Comparison of ENCODE assay signal across 16 cellular contexts in the genomic region with DNA sequence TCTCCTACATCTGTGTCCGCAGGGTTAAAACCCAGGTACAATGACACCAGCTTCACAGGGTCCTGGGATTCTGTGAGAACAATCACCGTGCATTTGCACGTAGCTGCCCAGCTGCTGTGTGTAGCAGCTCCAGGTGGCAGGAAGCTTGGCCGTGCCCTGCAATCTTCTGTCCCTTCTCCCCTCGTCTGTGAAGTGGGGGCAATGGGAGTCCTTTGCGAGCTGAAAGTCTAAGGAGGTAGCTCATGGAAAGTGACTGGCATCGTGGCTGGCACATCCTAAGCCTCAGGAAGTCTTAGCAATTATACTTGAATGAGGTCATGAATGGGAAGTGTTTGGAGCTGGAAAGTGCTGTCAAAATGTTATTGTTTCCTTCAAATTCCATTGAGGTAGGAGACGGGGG.
A peak's percentile ranks its signal among the peaks of the same experiment; 100 is the strongest.
DNase-seq lines count a peak whose midpoint lies in the region; ATAC-seq and TF ChIP-seq lines count a peak whose summit lies in the region.
"Had no signal": no experiment of that assay in that cellular context is flagged by ENCODE, and none has a peak within 500 bp of the region (broad histone marks: within the 10 kb centered on the region; RNA-seq: fewer than 3 reads in every experiment).

No MANE protein-coding gene starts in this region.

- peak; percentile 14 for ATAC-seq in thoracic aorta (ENCODE audit: insufficient number of reproducible peaks, low FRiP score, low read depth)
- ATAC-seq: CD8-positive, alpha-beta T cell; HCT116 had no signal

- intact Hi-C loops in ascending aorta (cut with DNase I) (loop anchor here (5.0 kb wide), 1 partner anchor 51 kb away; no protein-coding TSS in a partner anchor), sigmoid colon (cut with DNase I) (loop anchor here (5.0 kb wide), 1 partner anchor 49 kb away; no protein-coding TSS in a partner anchor), A673 (cut with micrococcal nuclease; ENCODE audit: unreplicated experiment) (no loop called here)

- POLR2A ChIA-PET in A673 (lab: Charles Lee; ENCODE audit: low non-redundant PET): no interaction called here

- H3K4me1 ChIP-seq in ascending aorta: peaks cover 26 to 38% of the 10 kb centered on the region in 2 donors
- H3K4me1 ChIP-seq in sigmoid colon: peaks cover 0 to 44% (median 35%) of the 10 kb centered on the region in 4 donors
- H3K4me1 ChIP-seq in thoracic aorta (ENCODE audit: control insufficient read depth in 1 of 2, low read depth in 2 of 2): peaks cover 26 to 76% of the 10 kb centered on the region in 2 donors
- H3K4me1 ChIP-seq in A673 (ENCODE audit: insufficient read depth, low read length, poor library complexity, severe bottlenecking): no peaks in the 10 kb centered on the region
- H3K4me1 ChIP-seq: BLaER1 treated with 17β-estradiol and CSF1 and Interleukin-3, amounts not matched to agents 10 nM and 100 nM had no signal

- H3K36me3 ChIP-seq in ascending aorta: no peaks in the 10 kb centered on the region
- no peaks in the 10 kb centered on the region for H3K36me3 ChIP-seq in sigmoid colon
- H3K36me3 ChIP-seq in thoracic aorta: no peaks in the 10 kb centered on the region
- H3K36me3 ChIP-seq in A673 (ENCODE audit: insufficient read depth, low read length, poor library complexity, severe bottlenecking): no peaks in the 10 kb centered on the region
- H3K36me3 ChIP-seq: BLaER1 treated with 17β-estradiol and CSF1 and Interleukin-3, amounts not matched to agents 10 nM and 100 nM had no signal

- H3K27ac ChIP-seq in ascending aorta (peak overlapping the region; percentile 84 to 86), sigmoid colon (no peak overlapping the region), thoracic aorta (peak overlapping the region; percentile 93 to 96), A673 (ENCODE audit: low read depth, low read length, poor library complexity, severe bottlenecking) (no peak overlapping the region)
- H3K27ac ChIP-seq: BLaER1 treated with 17β-estradiol and CSF1 and Interleukin-3, amounts not matched to agents 10 nM and 100 nM; GM23248 had no signal

- DNase-seq in ascending aorta (ENCODE audit: low spot score in 2 of 2) (peak in 1 of 2 donors; percentile 66), islet precursor cell (peak; percentile 26), sigmoid colon (peak; percentile 47), thoracic aorta (ENCODE audit: low spot score) (no peak), A673 (ENCODE audit: low spot score) (no peak), DMS53 (lab: John Stamatoyannopoulos, UW) (no peak), NCI-H1092 (lab: John Stamatoyannopoulos, UW) (no peak)
- no peak for DNase-seq in activated effector memory CD4-positive, alpha-beta T cell treated with Interleukin-2 at 50 U/mL for 16 hours
- DNase-seq: 8988T; Calu3; CD8-positive, alpha-beta T cell; GM23248; HFFc6; IMR-90 had no signal

- CTCF ChIA-PET in A673 (lab: Charles Lee): no interaction called here

- no peak for TF ChIP-seq EP300 in sigmoid colon (IDR thresholded peaks at IDR 0.05)

- TF ChIP-seq CTCF in ascending aorta (IDR thresholded peaks at IDR 0.05): no peak
- no peak for TF ChIP-seq CTCF in sigmoid colon (IDR thresholded peaks at IDR 0.05)
- no peak for TF ChIP-seq CTCF in thoracic aorta (IDR thresholded peaks at IDR 0.05)
- no peak for TF ChIP-seq CTCF in A673 (conservative IDR thresholded peaks at IDR 0.05; ENCODE audit: low read depth, low read length)

- no TSS peak for BruUV-seq in A673 (replicated peaks; lab: Mats Ljungman, UMichigan)

- no peak overlapping the region for H3K4me3 ChIP-seq in ascending aorta
- no peak overlapping the region for H3K4me3 ChIP-seq in sigmoid colon
- no peak overlapping the region for H3K4me3 ChIP-seq in thoracic aorta
- no peak overlapping the region for H3K4me3 ChIP-seq in A673 (ENCODE audit: low read depth, low read length, poor library complexity, severe bottlenecking)
- H3K4me3 ChIP-seq: BLaER1 treated with 17β-estradiol and CSF1 and Interleukin-3, amounts not matched to agents 10 nM and 100 nM; GM23248 had no signal

- no peaks in the 10 kb centered on the region for H3K9me3 ChIP-seq in ascending aorta
- H3K9me3 ChIP-seq in sigmoid colon: no peaks in the 10 kb centered on the region
- no peaks in the 10 kb centered on the region for H3K9me3 ChIP-seq in thoracic aorta
- no peaks in the 10 kb centered on the region for H3K9me3 ChIP-seq in A673 (ENCODE audit: low read depth, low read length, poor library complexity, severe bottlenecking)
- H3K9me3 ChIP-seq: BLaER1 treated with 17β-estradiol and CSF1 and Interleukin-3, amounts not matched to agents 10 nM and 100 nM had no signal

- 62 to 74% methylated on average over 8 of the region's 8 CpGs for WGBS in sigmoid colon, 2 donors

- no peak for TF ChIP-seq POLR2A in sigmoid colon (IDR thresholded peaks at IDR 0.05)

- H3K27me3 ChIP-seq in ascending aorta (no peaks in the 10 kb centered on the region), sigmoid colon (no peaks in the 10 kb centered on the region), thoracic aorta (replicated peaks; ENCODE audit: insufficient read depth) (no peaks in the 10 kb centered on the region), A673 (replicated peaks; ENCODE audit: insufficient read depth, low read depth, low read length, poor library complexity) (no peaks in the 10 kb centered on the region)
- H3K27me3 ChIP-seq: BLaER1 treated with 17β-estradiol and CSF1 and Interleukin-3, amounts not matched to agents 10 nM and 100 nM had no signal

Comparison
In these comparisons a context has a peak if more than half of its experiments do, and no peak if none do; other contexts are left out.
1. DNase-seq: peak in islet precursor cell (single experiment) and sigmoid colon (single experiment); none in thoracic aorta (single experiment), A673 (single experiment), DMS53 (single experiment), NCI-H1092 (single experiment) and activated effector memory CD4-positive, alpha-beta T cell treated with Interleukin-2 at 50 U/mL for 16 hours (single experiment).
2. H3K27ac ChIP-seq: peak in ascending aorta (2 of 2) and thoracic aorta (2 of 2); none in sigmoid colon (0 of 4) and A673 (single experiment).